1 cellular context compared by ENCODE assay signal in the genomic region with DNA sequence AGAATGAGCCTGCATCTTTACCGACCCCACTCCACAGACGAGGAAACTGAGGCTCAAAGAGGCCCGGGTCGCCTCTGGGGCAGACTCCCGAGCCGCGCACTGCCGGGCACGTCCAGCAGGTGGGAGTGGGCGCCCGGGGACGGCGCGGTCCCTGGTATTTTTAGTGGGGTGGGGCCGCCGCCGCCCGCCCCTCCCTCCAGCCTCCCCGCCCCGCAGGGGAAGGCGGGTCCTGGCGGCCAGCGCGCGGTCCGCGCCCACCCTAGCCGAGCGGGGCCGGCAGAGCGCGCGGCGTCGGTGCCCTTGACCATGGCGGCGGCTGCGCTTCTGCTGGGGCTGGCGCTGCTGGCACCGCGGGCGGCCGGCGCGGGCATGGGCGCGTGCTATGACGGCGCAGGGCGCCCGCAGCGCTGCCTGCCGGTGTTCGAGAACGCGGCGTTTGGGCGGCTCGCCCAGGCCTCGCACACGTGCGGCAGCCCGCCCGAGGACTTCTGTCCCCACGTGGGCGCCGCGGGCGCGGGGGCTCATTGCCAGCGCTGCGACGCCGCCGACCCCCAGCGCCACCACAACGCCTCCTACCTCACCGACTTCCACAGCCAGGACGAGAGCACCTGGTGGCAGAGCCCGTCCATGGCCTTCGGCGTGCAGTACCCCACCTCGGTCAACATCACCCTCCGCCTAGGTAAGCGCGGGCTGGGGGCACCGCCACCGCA.
A peak's percentile ranks its signal among the peaks of the same experiment; 100 is the strongest.
TF ChIP-seq lines count a peak whose summit lies in the region.

Gene LAMC3 (plus strand): TSS at position 266 of the 710 bp plus-strand sequence. CDS start 41 bp downstream, at position 307.

TF ChIP-seq in HEK293, 187 proteins besides CTCF, POLR2A, EP300 and RAD21 (continued from another document):
- TF ChIP-seq, protein P1, sequence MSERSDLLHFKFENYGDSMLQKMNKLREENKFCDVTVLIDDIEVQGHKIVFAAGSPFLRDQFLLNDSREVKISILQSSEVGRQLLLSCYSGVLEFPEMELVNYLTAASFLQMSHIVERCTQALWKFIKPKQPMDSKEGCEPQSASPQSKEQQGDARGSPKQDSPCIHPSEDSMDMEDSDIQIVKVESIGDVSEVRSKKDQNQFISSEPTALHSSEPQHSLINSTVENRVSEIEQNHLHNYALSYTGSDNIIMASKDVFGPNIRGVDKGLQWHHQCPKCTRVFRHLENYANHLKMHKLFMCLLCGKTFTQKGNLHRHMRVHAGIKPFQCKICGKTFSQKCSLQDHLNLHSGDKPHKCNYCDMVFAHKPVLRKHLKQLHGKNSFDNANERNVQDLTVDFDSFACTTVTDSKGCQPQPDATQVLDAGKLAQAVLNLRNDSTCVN (tag by site-specific recombination; optimal IDR thresholded peaks at IDR 0.05) = peak; percentile 50
- no peak for TF ChIP-seq ZXDB (tag by site-specific recombination; IDR thresholded peaks at IDR 0.05)
- peak; percentile 26 for TF ChIP-seq ZNF654 (tag by site-specific recombination; IDR thresholded peaks at IDR 0.05; ENCODE audit: low read depth)
- TF ChIP-seq ZNF416 (tag by site-specific recombination; IDR thresholded peaks at IDR 0.05) = no peak
- no peak for TF ChIP-seq ZNF610 (tag by site-specific recombination; IDR thresholded peaks at IDR 0.05; ENCODE audit: borderline replicate concordance)
- TF ChIP-seq ZNF350 (tag by site-specific recombination; IDR thresholded peaks at IDR 0.05) = no peak
TF ChIP-seq in HEK293: peak in this region for 8.
